18 cellular contexts compared by ENCODE assay signal in the genomic region with DNA sequence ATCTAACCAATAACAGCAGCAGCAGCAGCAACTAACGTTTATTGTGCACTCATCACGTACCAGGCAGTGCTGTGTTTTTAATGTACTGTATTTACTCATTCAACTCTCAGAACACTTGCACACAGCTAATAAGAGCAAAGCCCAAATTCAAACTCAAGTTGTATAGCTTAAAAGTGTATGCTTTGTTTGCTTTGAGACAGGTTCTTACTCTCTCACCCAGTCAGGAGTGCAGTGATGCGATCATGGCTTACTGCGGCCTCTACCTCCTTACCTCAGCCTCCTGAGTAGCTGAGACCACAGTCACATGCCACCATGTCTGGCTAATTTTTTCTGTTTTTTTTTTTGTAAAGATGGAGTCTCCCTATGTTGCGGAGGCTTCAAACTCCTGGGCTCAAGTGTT.
"Had no signal": no experiment of that assay in that cellular context is flagged by ENCODE, and none has a peak within 500 bp of the region (broad histone marks: within the 10 kb centered on the region; RNA-seq: fewer than 3 reads in every experiment).

No MANE protein-coding gene starts in this region.

- ATAC-seq: activated CD4-positive, alpha-beta T cell treated with anti-CD3 and anti-CD28 coated beads for 36 hours; activated T-cell treated with anti-CD3 and anti-CD28 coated beads, Interleukin-2, amount 50 U/mL, for 4 hours; left lobe of liver; naive thymus-derived CD8-positive, alpha-beta T cell; stimulated activated memory B cell treated with anti-CD40 and anti-IgM and Interleukin-4, amounts not matched to agents 10 μg/mL and 1 μg/mL and 100 μg/mL, for 72 hours had no signal

- DNase-seq: activated CD4-positive, alpha-beta T cell treated with anti-CD3 and anti-CD28 coated beads for 36 hours; activated CD4-positive, alpha-beta T cell treated with anti-CD3 and anti-CD28 coated beads, Interleukin-2, amount 50 U/mL, for 4 hours; activated CD8-positive, alpha-beta memory T cell treated with anti-CD3 and anti-CD28 coated beads, Interleukin-2, amount 50 U/mL, for 48 hours; activated naive CD4-positive, alpha-beta T cell treated with Interleukin-2 at 50 U/mL for 16 hours; activated naive CD8-positive, alpha-beta T cell treated with anti-CD3 and anti-CD28 coated beads for 36 hours; activated T-cell treated with anti-CD3 and anti-CD28 coated beads, Interleukin-2, amount 50 U/mL, for 4 hours; foreskin fibroblast; kidney; naive thymus-derived CD8-positive, alpha-beta T cell; retina; sigmoid colon; stimulated activated CD4-positive, alpha-beta T cell treated with anti-CD3 and anti-CD28 coated beads, Interleukin-15, amount 100 ng/mL, for 24 hours; stomach had no signal

- H3K27ac Mint-ChIP-seq: activated CD4-positive, alpha-beta T cell treated with anti-CD3 and anti-CD28 coated beads for 36 hours; activated naive CD8-positive, alpha-beta T cell treated with anti-CD3 and anti-CD28 coated beads for 36 hours; activated T-helper 2 cell treated with anti-CD3 and anti-CD28 coated beads, Interferon-gamma antibody, Interleukin-2, Interleukin-4, amounts not matched to agents 10 μg/mL and 5 μg/mL and 100 μg/mL, durations not matched to agents 14 hours and 24 hours and 36 hours; neural progenitor cell; progenitor cell of endocrine pancreas; stimulated activated memory B cell treated with anti-CD40 and anti-IgM and Interleukin-4, amounts not matched to agents 10 μg/mL and 1 μg/mL and 100 μg/mL, for 72 hours had no signal

- H3K9me3 Mint-ChIP-seq: activated naive CD8-positive, alpha-beta T cell treated with anti-CD3 and anti-CD28 coated beads for 36 hours; activated T-cell treated with anti-CD3 and anti-CD28 coated beads, Interleukin-2, amount 50 U/mL, for 4 hours; activated T-helper 2 cell treated with anti-CD3 and anti-CD28 coated beads, Interferon-gamma antibody, Interleukin-2, Interleukin-4, amounts not matched to agents 10 μg/mL and 5 μg/mL and 100 μg/mL, durations not matched to agents 14 hours and 24 hours and 36 hours; naive thymus-derived CD8-positive, alpha-beta T cell; neural progenitor cell; stimulated activated memory B cell treated with anti-CD40 and anti-IgM and Interleukin-4, amounts not matched to agents 10 μg/mL and 1 μg/mL and 100 μg/mL, for 72 hours had no signal

- H3K27me3 Mint-ChIP-seq: activated CD4-positive, alpha-beta T cell treated with anti-CD3 and anti-CD28 coated beads for 36 hours; activated naive CD8-positive, alpha-beta T cell treated with anti-CD3 and anti-CD28 coated beads for 36 hours; naive thymus-derived CD8-positive, alpha-beta T cell; progenitor cell of endocrine pancreas; stimulated activated memory B cell treated with anti-CD40 and anti-IgM and Interleukin-4, amounts not matched to agents 10 μg/mL and 1 μg/mL and 100 μg/mL, for 72 hours had no signal

- H3K4me3 Mint-ChIP-seq: activated CD4-positive, alpha-beta T cell treated with anti-CD3 and anti-CD28 coated beads for 36 hours; activated naive CD8-positive, alpha-beta T cell treated with anti-CD3 and anti-CD28 coated beads for 36 hours; activated T-cell treated with anti-CD3 and anti-CD28 coated beads, Interleukin-2, amount 50 U/mL, for 4 hours; naive thymus-derived CD8-positive, alpha-beta T cell; neural progenitor cell; stimulated activated memory B cell treated with anti-CD40 and anti-IgM and Interleukin-4, amounts not matched to agents 10 μg/mL and 1 μg/mL and 100 μg/mL, for 72 hours had no signal

- H3K36me3 Mint-ChIP-seq: activated naive CD8-positive, alpha-beta T cell treated with anti-CD3 and anti-CD28 coated beads for 36 hours; neural progenitor cell had no signal

- H3K4me1 Mint-ChIP-seq: activated naive CD8-positive, alpha-beta T cell treated with anti-CD3 and anti-CD28 coated beads for 36 hours had no signal
